8 cellular contexts compared by ENCODE assay signal in the genomic region with DNA sequence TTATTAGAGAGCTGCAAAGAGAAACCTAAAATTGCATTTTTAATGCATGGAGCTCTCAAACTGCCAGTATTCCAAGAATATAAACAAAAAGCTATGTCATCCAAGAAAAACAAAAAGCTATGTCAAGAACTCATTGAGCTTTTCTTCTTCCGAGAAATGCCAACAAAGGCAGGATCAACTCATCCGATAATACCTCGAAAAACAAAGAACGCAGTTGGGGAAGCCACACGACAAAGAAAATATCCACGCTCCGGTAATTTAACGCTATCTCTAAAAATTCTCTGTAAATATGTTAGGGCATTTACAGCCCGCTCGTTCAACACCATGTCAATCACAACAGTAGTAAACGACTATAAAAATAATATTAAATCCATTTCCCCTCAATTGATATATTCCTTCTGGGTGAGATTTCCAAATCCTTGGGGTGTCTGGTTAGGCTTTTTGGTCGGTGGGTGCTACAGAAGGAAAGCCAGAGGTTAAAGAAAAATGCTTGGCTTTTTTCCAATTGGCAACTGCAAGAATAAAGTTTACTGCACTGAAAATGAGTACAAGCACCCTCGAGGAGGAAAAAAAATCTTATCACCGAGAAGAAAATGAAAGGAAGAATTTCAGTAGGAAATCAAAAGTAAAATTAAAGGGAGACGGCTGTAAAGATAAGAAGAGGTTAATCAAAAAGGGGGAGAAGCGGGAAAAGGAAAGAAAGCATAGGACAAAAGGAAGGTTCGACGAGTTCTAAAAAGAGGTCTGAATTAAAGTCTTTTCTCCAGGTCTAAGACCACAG. TPM values are rescaled to one million over a fixed set of nuclear protein-coding genes. Genes with fewer than 3 reads are reported as not detected.
A peak's percentile ranks its signal among the peaks of the same experiment; 100 is the strongest.
DNase-seq lines count a peak whose midpoint lies in the region; ATAC-seq and TF ChIP-seq lines count a peak whose summit lies in the region.

No MANE protein-coding gene starts in this region.

- H3K4me1 Mint-ChIP-seq in activated T-cell treated with anti-CD3 and anti-CD28 coated beads, Interleukin-2, amount 50 U/mL, for 4 hours (ENCODE audit: low read depth) = peaks cover 39% of the 10 kb centered on the region
- H3K4me1 Mint-ChIP-seq in endodermal cell = peaks cover 13% of the 10 kb centered on the region

- H3K4me1 ChIP-seq in endodermal cell (ENCODE audit: control insufficient read depth, insufficient read depth, low read length) = peaks cover 3% of the 10 kb centered on the region

- H3K4me3 ChIP-seq in endodermal cell (ENCODE audit: low read length) = peak overlapping the region; percentile 94
- peak overlapping the region; percentile 80 for H3K4me3 ChIP-seq in neural cell (ENCODE audit: low read length)

- H3K27me3 ChIP-seq in endodermal cell (ENCODE audit: control insufficient read depth, insufficient read depth, low read length, poor library complexity, severe bottlenecking) = no peaks in the 10 kb centered on the region
- H3K27me3 ChIP-seq in neural cell (ENCODE audit: insufficient read depth, low read depth, low read length) = no peaks in the 10 kb centered on the region

- peaks cover 4% of the 10 kb centered on the region for H3K36me3 Mint-ChIP-seq in activated T-cell treated with anti-CD3 and anti-CD28 coated beads, Interleukin-2, amount 50 U/mL, for 4 hours (ENCODE audit: insufficient read depth)
- peaks cover 20% of the 10 kb centered on the region for H3K36me3 Mint-ChIP-seq in endodermal cell (ENCODE audit: low read depth)

- TF ChIP-seq EP300 in neural cell (conservative IDR thresholded peaks at IDR 0.05; ENCODE audit: poor library complexity, severe bottlenecking) = no peak

- H3K27me3 Mint-ChIP-seq in activated T-cell treated with anti-CD3 and anti-CD28 coated beads, Interleukin-2, amount 50 U/mL, for 4 hours (ENCODE audit: low read depth) = no peaks in the 10 kb centered on the region
- no peaks in the 10 kb centered on the region for H3K27me3 Mint-ChIP-seq in endodermal cell (ENCODE audit: insufficient read depth)

- no peak for TF ChIP-seq CTCF in endodermal cell (conservative IDR thresholded peaks at IDR 0.05)
- no peak for TF ChIP-seq CTCF in neural cell (IDR thresholded peaks at IDR 0.05; ENCODE audit: poor library complexity, severe bottlenecking)

- no peak for ATAC-seq in activated T-cell treated with anti-CD3 and anti-CD28 coated beads, Interleukin-2, amount 50 U/mL, for 4 hours
- ATAC-seq in GM21737 (IDR thresholded peaks at IDR 0.05; ENCODE audit: unreplicated experiment) (no peak), HG02763 (IDR thresholded peaks at IDR 0.05; ENCODE audit: unreplicated experiment) (no peak)

- H3K27ac Mint-ChIP-seq in endodermal cell = peak overlapping the region; percentile 100

- no peak for TF ChIP-seq RAD21 in neural cell (conservative IDR thresholded peaks at IDR 0.05)

- peak overlapping the region; percentile 66 for H2AFZ ChIP-seq in neural cell (ENCODE audit: low read depth, low read length)

- peak overlapping the region; percentile 67 for H3K4me2 ChIP-seq in neural cell (ENCODE audit: low read length)

- H3K27ac ChIP-seq in endodermal cell (ENCODE audit: low read depth, low read length) (peak overlapping the region; percentile 100), neural cell (ENCODE audit: low read length) (peak overlapping the region; percentile 99)

- H3K9me3 ChIP-seq in endodermal cell (ENCODE audit: control insufficient read depth, low read length) (no peaks in the 10 kb centered on the region), neural cell (ENCODE audit: low read length) (no peaks in the 10 kb centered on the region)

- H3K36me3 ChIP-seq in endodermal cell (ENCODE audit: control insufficient read depth, insufficient read depth, low read length) (peaks cover 23% of the 10 kb centered on the region), neural cell (ENCODE audit: insufficient read depth, low read length) (no peaks in the 10 kb centered on the region)

- H3K79me2 ChIP-seq in neural cell (replicated peaks; ENCODE audit: insufficient read depth, low read length) = peaks cover 55% of the 10 kb centered on the region

- DNase-seq in activated T-cell treated with anti-CD3 and anti-CD28 coated beads, Interleukin-2, amount 50 U/mL, for 4 hours = no peak
- no peak for DNase-seq in activated T-cell treated with anti-CD3 and anti-CD28 coated beads, Interleukin-2, amount 50 U/mL, for 1 hour
- peak; percentile 69 for DNase-seq in RKO (ENCODE audit: low spot score)
- DNase-seq in endodermal cell = no peak
- DNase-seq in iPS-NIHi7 (ENCODE audit: extremely low spot score) = no peak

- no peaks in the 10 kb centered on the region for H3K9me3 Mint-ChIP-seq in activated T-cell treated with anti-CD3 and anti-CD28 coated beads, Interleukin-2, amount 50 U/mL, for 4 hours
- H3K9me3 Mint-ChIP-seq in endodermal cell = no peaks in the 10 kb centered on the region

- peak overlapping the region; percentile 94 for H3K4me3 Mint-ChIP-seq in activated T-cell treated with anti-CD3 and anti-CD28 coated beads, Interleukin-2, amount 50 U/mL, for 4 hours
- H3K4me3 Mint-ChIP-seq in endodermal cell = peak overlapping the region; percentile 93

- H3F3A ChIP-seq in neural cell (ENCODE audit: insufficient read depth, low read length, poor library complexity, severe bottlenecking) = no peaks in the 10 kb centered on the region

- H3K9ac ChIP-seq in endodermal cell (ENCODE audit: extremely low read depth, low read length, poor library complexity, severe bottlenecking) = peak overlapping the region; percentile 99
- H3K9ac ChIP-seq in neural cell (ENCODE audit: low read length) = peak overlapping the region; percentile 99

- H3K9me2 ChIP-seq in neural cell (ENCODE audit: insufficient read depth, low read length) = no peaks in the 10 kb centered on the region

- peaks cover 18% of the 10 kb centered on the region for H4K20me1 ChIP-seq in neural cell (ENCODE audit: insufficient read depth)

- WGBS in endodermal cell (ENCODE audit: insufficient coverage in 1 of 2, insufficient read length in 1 of 2), 2 experiments = 0% methylated on average over 14 to 18 of the region's 18 CpGs

TF ChIP-seq in neural cell, 6 proteins besides CTCF, POLR2A, EP300 and RAD21 (continues in another document):
- TF ChIP-seq MXI1 (conservative IDR thresholded peaks at IDR 0.05; ENCODE audit: poor library complexity, severe bottlenecking) (no peak), TAF1 (IDR thresholded peaks at IDR 0.05; ENCODE audit: low read depth) (no peak), EZH2 (IDR thresholded peaks at IDR 0.05; ENCODE audit: borderline replicate concordance, insufficient read depth, low read length, poor library complexity, severe bottlenecking) (no peak), SMC3 (conservative IDR thresholded peaks at IDR 0.05; ENCODE audit: poor library complexity) (no peak), POLR2AphosphoS5 (IDR thresholded peaks at IDR 0.05) (no peak)

RNA-seq across cellular contexts. Expression of a gene that starts 0.9 kb away (rescaled TPM):
- total RNA-seq in activated T-cell treated with anti-CD3 and anti-CD28 coated beads, Interleukin-2, amount 50 U/mL, for 4 hours = 100 to 1,000 TPM in 1 of 3 donors, 10 to 100 TPM in 2; 94.4 to 104 (median 99.8) TPM
- 100 to 1,000 TPM; 217 to 256 TPM for total RNA-seq in endodermal cell
- polyA plus RNA-seq in endodermal cell (2013, experiment 1 of 2) = 249 TPM
- 236 TPM for polyA plus RNA-seq in endodermal cell (2013, experiment 2 of 2)
- 1,165 and 1,297 TPM in 2 replicates for polyA plus RNA-seq in neural cell
- polyA minus RNA-seq in neural cell = 525 and 609 TPM in 2 replicates

RNA-seq across cellular contexts. Expression of a gene that starts 10.4 kb away (rescaled TPM):
- total RNA-seq in activated T-cell treated with anti-CD3 and anti-CD28 coated beads, Interleukin-2, amount 50 U/mL, for 4 hours = 10 to 100 TPM in 1 of 3 donors, 1 to 10 TPM in 2; 7.5 to 11.6 (median 8.1) TPM
- 10 to 100 TPM; 65.2 to 77.2 TPM for total RNA-seq in endodermal cell
- polyA plus RNA-seq in endodermal cell (2013, experiment 1 of 2) = 36.7 TPM
- polyA plus RNA-seq in endodermal cell (2013, experiment 2 of 2) = 38.5 TPM
- polyA plus RNA-seq in neural cell = 27.3 and 31.5 TPM in 2 replicates
- 50.2 and 53.3 TPM in 2 replicates for polyA minus RNA-seq in neural cell

RNA-seq across cellular contexts. Expression of a gene that starts 46.0 kb away (rescaled TPM):
- 100 to 1,000 TPM; 427 to 446 (median 435) TPM for total RNA-seq in activated T-cell treated with anti-CD3 and anti-CD28 coated beads, Interleukin-2, amount 50 U/mL, for 4 hours
- 100 to 1,000 TPM; 305 to 320 TPM for total RNA-seq in endodermal cell
- polyA plus RNA-seq in endodermal cell (2013, experiment 1 of 2) = 160 TPM
- polyA plus RNA-seq in endodermal cell (2013, experiment 2 of 2) = 175 TPM
- polyA plus RNA-seq in neural cell = 380 and 464 TPM in 2 replicates
- polyA minus RNA-seq in neural cell = 47.2 and 64.8 TPM in 2 replicates

RNA-seq across cellular contexts. Expression of a gene that starts 54.3 kb away (rescaled TPM):
- total RNA-seq in activated T-cell treated with anti-CD3 and anti-CD28 coated beads, Interleukin-2, amount 50 U/mL, for 4 hours = 100 to 1,000 TPM; 107 to 140 (median 117) TPM
- total RNA-seq in endodermal cell = 10 to 100 TPM; 81.3 to 91.8 TPM
- polyA plus RNA-seq in endodermal cell (2013, experiment 1 of 2) = 45.6 TPM
- 45.3 TPM for polyA plus RNA-seq in endodermal cell (2013, experiment 2 of 2)
- 56.1 and 59.9 TPM in 2 replicates for polyA plus RNA-seq in neural cell
- polyA minus RNA-seq in neural cell = 55.6 and 55.8 TPM in 2 replicates

RNA-seq across cellular contexts. Expression of a gene that starts 56.7 kb away (rescaled TPM):
- 10 to 100 TPM; 16.7 to 20.1 (median 18.5) TPM for total RNA-seq in activated T-cell treated with anti-CD3 and anti-CD28 coated beads, Interleukin-2, amount 50 U/mL, for 4 hours
- 10 to 100 TPM; 12.3 to 16.5 TPM for total RNA-seq in endodermal cell
- polyA plus RNA-seq in endodermal cell (2013, experiment 1 of 2) = 8.7 TPM
- 11.0 TPM for polyA plus RNA-seq in endodermal cell (2013, experiment 2 of 2)
- 8.6 and 14.4 TPM in 2 replicates for polyA plus RNA-seq in neural cell
- 32.1 and 34.1 TPM in 2 replicates for polyA minus RNA-seq in neural cell

Comparison
In these comparisons a context has a peak if more than half of its experiments do, and no peak if none do; other contexts are left out.
1. RNA of a gene that starts 10.4 kb away (total RNA-seq): 65.2 to 77.2 TPM in endodermal cell; 7.5 to 11.6 TPM in activated T-cell treated with anti-CD3 and anti-CD28 coated beads, Interleukin-2, amount 50 U/mL, for 4 hours; every median in the first group is over 4 times any median in the second.